In the genomic region with DNA sequence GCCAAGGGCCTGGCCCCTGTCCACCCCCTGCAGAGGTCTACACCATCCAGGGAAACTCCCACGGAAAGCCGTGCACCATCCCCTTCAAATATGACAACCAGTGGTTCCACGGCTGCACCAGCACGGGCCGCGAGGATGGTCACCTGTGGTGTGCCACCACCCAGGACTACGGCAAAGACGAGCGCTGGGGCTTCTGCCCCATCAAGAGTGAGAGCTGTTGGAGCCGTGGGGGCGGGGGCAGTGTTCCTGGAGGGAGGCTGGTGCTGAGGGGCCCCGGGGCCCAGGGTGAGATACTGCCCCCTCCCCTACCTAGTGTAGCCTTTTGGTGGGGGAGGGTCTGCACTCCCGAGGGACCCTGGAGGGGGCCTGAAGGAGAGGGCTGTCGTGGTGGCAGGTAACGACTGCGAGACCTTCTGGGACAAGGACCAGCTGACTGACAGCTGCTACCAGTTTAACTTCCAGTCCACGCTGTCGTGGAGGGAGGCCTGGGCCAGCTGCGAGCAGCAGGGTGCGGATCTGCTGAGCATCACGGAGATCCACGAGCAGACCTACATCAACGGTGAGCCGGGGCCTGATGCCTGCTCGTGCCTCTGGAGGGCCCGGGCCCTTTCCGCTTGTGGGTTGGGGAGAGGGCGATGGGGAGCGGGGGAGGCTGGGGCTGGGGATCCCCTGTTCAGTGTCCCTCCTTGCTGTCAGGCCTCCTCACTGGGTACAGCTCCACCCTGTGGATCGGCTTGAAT, we compare ENCODE assay signal across 1 cellular context.
TF ChIP-seq lines count a peak whose summit lies in the region.

No MANE protein-coding gene starts in this region.

TF ChIP-seq in GM23338, 12 proteins besides CTCF, POLR2A, EP300 and RAD21 (continued from another document):
- TF ChIP-seq, protein P1, sequence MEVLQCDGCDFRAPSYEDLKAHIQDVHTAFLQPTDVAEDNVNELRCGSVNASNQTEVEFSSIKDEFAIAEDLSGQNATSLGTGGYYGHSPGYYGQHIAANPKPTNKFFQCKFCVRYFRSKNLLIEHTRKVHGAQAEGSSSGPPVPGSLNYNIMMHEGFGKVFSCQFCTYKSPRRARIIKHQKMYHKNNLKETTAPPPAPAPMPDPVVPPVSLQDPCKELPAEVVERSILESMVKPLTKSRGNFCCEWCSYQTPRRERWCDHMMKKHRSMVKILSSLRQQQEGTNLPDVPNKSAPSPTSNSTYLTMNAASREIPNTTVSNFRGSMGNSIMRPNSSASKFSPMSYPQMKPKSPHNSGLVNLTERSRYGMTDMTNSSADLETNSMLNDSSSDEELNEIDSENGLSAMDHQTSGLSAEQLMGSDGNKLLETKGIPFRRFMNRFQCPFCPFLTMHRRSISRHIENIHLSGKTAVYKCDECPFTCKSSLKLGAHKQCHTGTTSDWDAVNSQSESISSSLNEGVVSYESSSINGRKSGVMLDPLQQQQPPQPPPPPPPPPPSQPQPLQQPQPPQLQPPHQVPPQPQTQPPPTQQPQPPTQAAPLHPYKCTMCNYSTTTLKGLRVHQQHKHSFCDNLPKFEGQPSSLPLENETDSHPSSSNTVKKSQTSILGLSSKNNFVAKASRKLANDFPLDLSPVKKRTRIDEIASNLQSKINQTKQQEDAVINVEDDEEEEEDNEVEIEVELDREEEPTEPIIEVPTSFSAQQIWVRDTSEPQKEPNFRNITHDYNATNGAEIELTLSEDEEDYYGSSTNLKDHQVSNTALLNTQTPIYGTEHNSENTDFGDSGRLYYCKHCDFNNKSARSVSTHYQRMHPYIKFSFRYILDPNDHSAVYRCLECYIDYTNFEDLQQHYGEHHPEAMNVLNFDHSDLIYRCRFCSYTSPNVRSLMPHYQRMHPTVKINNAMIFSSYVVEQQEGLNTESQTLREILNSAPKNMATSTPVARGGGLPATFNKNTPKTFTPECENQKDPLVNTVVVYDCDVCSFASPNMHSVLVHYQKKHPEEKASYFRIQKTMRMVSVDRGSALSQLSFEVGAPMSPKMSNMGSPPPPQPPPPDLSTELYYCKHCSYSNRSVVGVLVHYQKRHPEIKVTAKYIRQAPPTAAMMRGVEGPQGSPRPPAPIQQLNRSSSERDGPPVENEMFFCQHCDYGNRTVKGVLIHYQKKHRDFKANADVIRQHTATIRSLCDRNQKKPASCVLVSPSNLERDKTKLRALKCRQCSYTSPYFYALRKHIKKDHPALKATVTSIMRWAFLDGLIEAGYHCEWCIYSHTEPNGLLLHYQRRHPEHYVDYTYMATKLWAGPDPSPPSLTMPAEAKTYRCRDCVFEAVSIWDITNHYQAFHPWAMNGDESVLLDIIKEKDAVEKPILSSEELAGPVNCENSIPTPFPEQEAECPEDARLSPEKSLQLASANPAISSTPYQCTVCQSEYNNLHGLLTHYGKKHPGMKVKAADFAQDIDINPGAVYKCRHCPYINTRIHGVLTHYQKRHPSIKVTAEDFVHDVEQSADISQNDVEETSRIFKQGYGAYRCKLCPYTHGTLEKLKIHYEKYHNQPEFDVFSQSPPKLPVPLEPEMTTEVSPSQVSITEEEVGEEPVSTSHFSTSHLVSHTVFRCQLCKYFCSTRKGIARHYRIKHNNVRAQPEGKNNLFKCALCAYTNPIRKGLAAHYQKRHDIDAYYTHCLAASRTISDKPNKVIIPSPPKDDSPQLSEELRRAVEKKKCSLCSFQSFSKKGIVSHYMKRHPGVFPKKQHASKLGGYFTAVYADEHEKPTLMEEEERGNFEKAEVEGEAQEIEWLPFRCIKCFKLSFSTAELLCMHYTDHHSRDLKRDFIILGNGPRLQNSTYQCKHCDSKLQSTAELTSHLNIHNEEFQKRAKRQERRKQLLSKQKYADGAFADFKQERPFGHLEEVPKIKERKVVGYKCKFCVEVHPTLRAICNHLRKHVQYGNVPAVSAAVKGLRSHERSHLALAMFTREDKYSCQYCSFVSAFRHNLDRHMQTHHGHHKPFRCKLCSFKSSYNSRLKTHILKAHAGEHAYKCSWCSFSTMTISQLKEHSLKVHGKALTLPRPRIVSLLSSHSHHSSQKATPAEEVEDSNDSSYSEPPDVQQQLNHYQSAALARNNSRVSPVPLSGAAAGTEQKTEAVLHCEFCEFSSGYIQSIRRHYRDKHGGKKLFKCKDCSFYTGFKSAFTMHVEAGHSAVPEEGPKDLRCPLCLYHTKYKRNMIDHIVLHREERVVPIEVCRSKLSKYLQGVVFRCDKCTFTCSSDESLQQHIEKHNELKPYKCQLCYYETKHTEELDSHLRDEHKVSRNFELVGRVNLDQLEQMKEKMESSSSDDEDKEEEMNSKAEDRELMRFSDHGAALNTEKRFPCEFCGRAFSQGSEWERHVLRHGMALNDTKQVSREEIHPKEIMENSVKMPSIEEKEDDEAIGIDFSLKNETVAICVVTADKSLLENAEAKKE (CRISPR knock-in tag; IDR thresholded peaks at IDR 0.05): no peak
- TF ChIP-seq NANOG (IDR thresholded peaks at IDR 0.05; ENCODE audit: borderline replicate concordance) (no peak), ZNF331 (CRISPR knock-in tag; IDR thresholded peaks at IDR 0.05; ENCODE audit: low read depth) (no peak)
